ENCODE assay signal across 8 cellular contexts in the genomic region with DNA sequence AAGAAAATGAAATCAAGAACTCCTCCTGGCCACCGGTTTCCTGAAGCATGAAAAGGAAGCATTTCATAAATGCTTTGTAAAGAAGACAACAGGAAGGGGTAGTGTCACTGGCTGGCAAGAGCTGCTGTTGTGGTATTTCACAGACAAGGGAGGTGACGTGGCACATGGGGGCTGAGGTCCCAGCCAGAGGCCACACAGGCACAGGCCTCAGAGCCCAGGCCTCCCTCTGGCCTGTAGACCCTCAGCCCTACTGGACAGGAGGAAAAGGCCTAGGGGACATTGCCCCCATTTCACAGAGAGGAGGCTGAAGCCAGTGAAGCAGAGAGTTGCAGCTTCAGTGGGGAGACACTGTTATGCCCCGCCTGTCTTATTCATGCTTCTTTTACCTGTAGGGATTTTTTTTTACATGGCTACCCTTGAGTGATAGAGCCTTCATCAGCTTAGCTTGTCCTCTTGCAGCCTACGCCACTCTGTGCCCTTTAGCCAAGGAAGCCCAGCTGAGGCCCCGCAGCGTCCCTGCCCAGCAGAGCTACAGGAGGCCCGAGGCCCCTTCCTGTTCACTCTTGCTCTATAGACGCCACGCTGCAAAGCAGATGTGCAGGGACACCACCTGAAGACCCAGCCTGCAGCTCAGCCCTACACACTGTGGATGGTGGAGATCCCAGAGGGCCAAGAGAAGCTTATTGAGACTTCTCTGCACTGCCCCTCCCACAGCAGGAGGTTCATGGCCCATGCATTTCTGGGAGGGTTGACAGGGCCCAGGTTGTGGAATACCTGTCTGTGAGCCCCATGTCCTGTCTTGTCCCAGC. TPM values are rescaled to one million over a fixed set of nuclear protein-coding genes. Genes with fewer than 3 reads are reported as not detected.
DNase-seq lines count a peak whose midpoint lies in the region; ATAC-seq, FAIRE-seq and TF ChIP-seq lines count a peak whose summit lies in the region.

No MANE protein-coding gene starts in this region.

- H3K27me3 ChIP-seq in layer of hippocampus (ENCODE audit: control insufficient read depth, insufficient read depth, low read length) (no peaks in the 10 kb centered on the region), thyroid gland (no peaks in the 10 kb centered on the region)

- peak; percentile 64 for DNase-seq in GM12864 (ENCODE audit: low read depth)
- peak; percentile 90 for DNase-seq in RCC 7860 (ENCODE audit: low spot score)
- peak; percentile 68 for DNase-seq in activated naive CD8-positive, alpha-beta T cell treated with anti-CD3 and anti-CD28 coated beads, Interleukin-2, amount 10 ng/mL, durations not matched to agents 7 days and 5 days
- DNase-seq in thyroid gland: peak in 1 of 2 donors; percentile 29
- DNase-seq in epidermal melanocyte (ENCODE audit: insufficient read length, low spot score): no peak

- no peaks in the 10 kb centered on the region for H3K27me3 Mint-ChIP-seq in activated naive CD8-positive, alpha-beta T cell treated with anti-CD3 and anti-CD28 coated beads, Interleukin-2, amount 10 ng/mL, durations not matched to agents 7 days and 5 days

- peaks cover 2% of the 10 kb centered on the region for H3K9me3 Mint-ChIP-seq in activated naive CD8-positive, alpha-beta T cell treated with anti-CD3 and anti-CD28 coated beads, Interleukin-2, amount 10 ng/mL, durations not matched to agents 7 days and 5 days

- peak overlapping the region; percentile 99 for H3K27ac Mint-ChIP-seq in activated naive CD8-positive, alpha-beta T cell treated with anti-CD3 and anti-CD28 coated beads, Interleukin-2, amount 10 ng/mL, durations not matched to agents 7 days and 5 days

- peak; percentile 71 for FAIRE-seq in RCC 7860 (lab: Jason Lieb, UNC)

- TF ChIP-seq POLR2A in thyroid gland (IDR thresholded peaks at IDR 0.05): no peak

- H3K27ac ChIP-seq in layer of hippocampus (ENCODE audit: low read depth, low read length) (peak overlapping the region; percentile 27), thyroid gland (peak overlapping the region; percentile 9 to 82 (median 67))

- WGBS in thyroid gland, 2 donors: 70 to 80% methylated on average over 9 of the region's 9 CpGs

- H3K36me3 ChIP-seq in thyroid gland: no peaks in the 10 kb centered on the region

- peaks cover 14 to 44% of the 10 kb centered on the region in 2 donors for H3K4me1 ChIP-seq in thyroid gland

- H3K9me3 ChIP-seq in thyroid gland: no peaks in the 10 kb centered on the region

- ATAC-seq in HG02623 (IDR thresholded peaks at IDR 0.05; ENCODE audit: unreplicated experiment) (peak; percentile 38), GM19023 (IDR thresholded peaks at IDR 0.05; ENCODE audit: unreplicated experiment) (no peak)
- ATAC-seq in activated naive CD8-positive, alpha-beta T cell treated with anti-CD3 and anti-CD28 coated beads, Interleukin-2, amount 10 ng/mL, durations not matched to agents 7 days and 5 days (ENCODE audit: low read depth): peak; percentile 48

- intact Hi-C loops in thyroid gland (cut with DNase I): no loop called here

- no peak overlapping the region for H3K4me3 ChIP-seq in GM12864 (ENCODE audit: low read depth, low read length)
- no peak overlapping the region for H3K4me3 ChIP-seq in thyroid gland (replicated peaks in 1 of 3)

- POLR2A ChIA-PET in activated naive CD8-positive, alpha-beta T cell treated with anti-CD3 and anti-CD28 coated beads, Interleukin-2, amount 10 ng/mL, durations not matched to agents 7 days and 5 days (lab: Charles Lee): interaction anchor here (1.0 to 8.3 kb wide), 17 partner anchors 9 to 409 kb away, joined by 3 to 334 read pairs (median 14); a partner anchor contains a TSS

- peaks cover 48% of the 10 kb centered on the region for H3K36me3 Mint-ChIP-seq in activated naive CD8-positive, alpha-beta T cell treated with anti-CD3 and anti-CD28 coated beads, Interleukin-2, amount 10 ng/mL, durations not matched to agents 7 days and 5 days

- peak overlapping the region; percentile 66 for H3K4me3 Mint-ChIP-seq in activated naive CD8-positive, alpha-beta T cell treated with anti-CD3 and anti-CD28 coated beads, Interleukin-2, amount 10 ng/mL, durations not matched to agents 7 days and 5 days

- H3K4me1 Mint-ChIP-seq in activated naive CD8-positive, alpha-beta T cell treated with anti-CD3 and anti-CD28 coated beads, Interleukin-2, amount 10 ng/mL, durations not matched to agents 7 days and 5 days: peaks cover 78% of the 10 kb centered on the region

- TF ChIP-seq CTCF in GM12864 (IDR thresholded peaks at IDR 0.05; ENCODE audit: low read depth, low read length, missing control alignments) (no peak), thyroid gland (IDR thresholded peaks at IDR 0.05) (no peak)

RNA-seq across cellular contexts. Expression of a gene that starts 33.8 kb away (rescaled TPM):
- 100 to 1,000 TPM; 228 to 238 TPM for total RNA-seq in activated naive CD8-positive, alpha-beta T cell treated with anti-CD3 and anti-CD28 coated beads, Interleukin-2, amount 10 ng/mL, durations not matched to agents 7 days and 5 days
- total RNA-seq in thyroid gland: 10 to 100 TPM; 24.6 to 49.7 (median 32.1) TPM

Comparison
In these comparisons a context has a peak if more than half of its experiments do, and no peak if none do; other contexts are left out.
1. RNA of a gene that starts 33.8 kb away (total RNA-seq): 228 to 238 TPM in activated naive CD8-positive, alpha-beta T cell treated with anti-CD3 and anti-CD28 coated beads, Interleukin-2, amount 10 ng/mL, durations not matched to agents 7 days and 5 days; 24.6 to 49.7 TPM in thyroid gland; every median in the first group is over 4 times any median in the second.